Comparison of ENCODE assay signal across 8 cellular contexts in genomic region chr21:33587792-33588484, GRCh38. TPM values are rescaled to one million over a fixed set of nuclear protein-coding genes. Genes with fewer than 3 reads are reported as not detected.
DNase-seq lines count a peak whose midpoint lies in the region; ATAC-seq and TF ChIP-seq lines count a peak whose summit lies in the region.

No MANE protein-coding gene starts in this region.

- H4K91ac ChIP-seq in IMR-90 (ENCODE audit: insufficient read depth, low read depth, low read length): peak overlapping the region; percentile 38

- intact Hi-C loops in IMR-90 (cut with micrococcal nuclease) (no loop called here), natural killer cell (cut with micrococcal nuclease) (loop anchor here (1.0 to 5.0 kb wide), 4 partner anchors 17 to 106 kb away; partner anchors contain the start of genes CRYZL1, GART and SON)

- no peaks in the 10 kb centered on the region for H3K27me3 ChIP-seq in IMR-90 (ENCODE audit: control insufficient read depth, insufficient read depth, low read length)

- H3K9me1 ChIP-seq in IMR-90 (ENCODE audit: insufficient read depth, low read length): peaks cover 4% of the 10 kb centered on the region

- H3K9ac ChIP-seq in IMR-90 (ENCODE audit: low read depth, low read length): peak overlapping the region; percentile 94

- WGBS in IMR-90 (ENCODE audit: extremely low coverage in 2 of 2, insufficient read length in 1 of 2), 2 experiments: 0% methylated on average over 20 of the region's 57 CpGs; no CpG with 5 or more reads in 1 of the 2 experiments

- ATAC-seq in GM21717 (IDR thresholded peaks at IDR 0.05; ENCODE audit: unreplicated experiment) (peak; percentile 47), IMR-90 (ENCODE audit: low read depth) (peak; percentile 37), WTC11 (peak; percentile 43), natural killer cell (peak; percentile 8 to 30 (median 21)), HG03457 (IDR thresholded peaks at IDR 0.05; ENCODE audit: unreplicated experiment) (no peak)

- no peaks in the 10 kb centered on the region for H3K9me3 ChIP-seq in IMR-90 (ENCODE audit: control insufficient read depth, insufficient read depth, low read length)

- in situ Hi-C loops in IMR-90 (cut with MboI; ENCODE audit: low sequenced_read_pairs): no loop called here

- H2AFZ ChIP-seq in IMR-90 (replicated peaks; ENCODE audit: low read length, poor library complexity): peak overlapping the region; percentile 99

- H3K4me1 Mint-ChIP-seq in WTC11: peaks cover 23% of the 10 kb centered on the region
- peaks cover 15 to 17% of the 10 kb centered on the region in 2 donors for H3K4me1 Mint-ChIP-seq in natural killer cell

- H4K5ac ChIP-seq in IMR-90 (ENCODE audit: low read depth, low read length): peak overlapping the region; percentile 6

- H3K56ac ChIP-seq in IMR-90 (ENCODE audit: extremely low read depth, insufficient read depth, low read length): peak overlapping the region; percentile 90

- H2AK5ac ChIP-seq in IMR-90 (ENCODE audit: low read depth, low read length): peak overlapping the region; percentile 49; the same call in 1 of the 2 replicates

- H3K36me3 Mint-ChIP-seq in WTC11: peaks cover 14% of the 10 kb centered on the region
- H3K36me3 Mint-ChIP-seq in natural killer cell: no peaks in the 10 kb centered on the region

- TF ChIP-seq CTCF in IMR-90 (conservative IDR thresholded peaks at IDR 0.05; ENCODE audit: low read depth, low read length): no peak
- TF ChIP-seq CTCF in WTC11 (IDR thresholded peaks at IDR 0.05): no peak
- TF ChIP-seq CTCF in natural killer cell (IDR thresholded peaks at IDR 0.05): no peak

- H2BK5ac ChIP-seq in IMR-90 (ENCODE audit: low read depth, low read length, poor library complexity, severe bottlenecking): peak overlapping the region; percentile 65

- H3K9me3 Mint-ChIP-seq in WTC11 (no peaks in the 10 kb centered on the region), natural killer cell (no peaks in the 10 kb centered on the region)

- dilution Hi-C loops in IMR-90 (cut with HindIII; ENCODE audit: low sequenced_read_pairs, unreplicated experiment): no loop called here

- H3K4me2 ChIP-seq in IMR-90 (ENCODE audit: low read depth, low read length): peak overlapping the region; percentile 92

- H3K23ac ChIP-seq in IMR-90 (ENCODE audit: low read depth, low read length): peak overlapping the region; percentile 36

- CTCF ChIA-PET in IMR-90 (lab: Yijun Ruan, JAX) (no interaction called here), WTC11 (lab: Charles Lee) (interaction anchor here (1.1 to 7.5 kb wide), 8 partner anchors 13 to 321 kb away, joined by 3 to 94 read pairs (median 5); partner anchors contain the start of gene IL10RB)

- H3K36me3 ChIP-seq in IMR-90 (ENCODE audit: control insufficient read depth, insufficient read depth, low read length): peaks cover 2% of the 10 kb centered on the region; the same call in 1 of the 2 replicates

- H2BK20ac ChIP-seq in IMR-90 (ENCODE audit: low read depth, low read length): no peak overlapping the region

- H2BK120ac ChIP-seq in IMR-90 (ENCODE audit: low read depth, low read length): no peak overlapping the region

- TF ChIP-seq RAD21 in IMR-90 (IDR thresholded peaks at IDR 0.05; ENCODE audit: low read length): no peak

- H3K4me3 ChIP-seq in IMR-90 (ENCODE audit: insufficient read depth, low read depth, low read length): peak overlapping the region; percentile 85

- TF ChIP-seq POLR2A in IMR-90 (IDR thresholded peaks at IDR 0.05; ENCODE audit: low read depth, low read length): no peak

- H4K8ac ChIP-seq in IMR-90 (ENCODE audit: low read depth in 2 of 2, low read length in 2 of 2): peak overlapping the region; percentile 41 to 63; a peak in 2 of 4 replicates

- peak overlapping the region; percentile 34 for H3K4ac ChIP-seq in IMR-90 (ENCODE audit: low read depth, low read length)

- H2AK9ac ChIP-seq in IMR-90 (replicated peaks; ENCODE audit: low read depth, low read length, poor library complexity): peak overlapping the region; percentile 90

- H3K4me3 Mint-ChIP-seq in WTC11: peak overlapping the region; percentile 84
- peak overlapping the region; percentile 92 for H3K4me3 Mint-ChIP-seq in natural killer cell

- BruUV-seq in IMR-90 (replicated peaks; lab: Mats Ljungman, UMichigan): no TSS peak

- no peak overlapping the region; the same call in 2 of the 3 replicates for H2BK15ac ChIP-seq in IMR-90 (ENCODE audit: low read depth, low read length)

- no peak overlapping the region; the same call in 1 of the 2 replicates for H3K18ac ChIP-seq in IMR-90 (ENCODE audit: low read depth, low read length)

- H3K27me3 Mint-ChIP-seq in WTC11 (ENCODE audit: low read depth): no peaks in the 10 kb centered on the region
- H3K27me3 Mint-ChIP-seq in natural killer cell (ENCODE audit: low read depth in 2 of 2): no peaks in the 10 kb centered on the region

- peak overlapping the region; percentile 38 for H3K14ac ChIP-seq in IMR-90 (replicated peaks; ENCODE audit: low read depth, low read length)

- H3K79me1 ChIP-seq in IMR-90 (ENCODE audit: low read depth in 1 of 2, low read length in 2 of 2): peaks cover 21 to 33% of the 10 kb centered on the region in 2 experiments

- H3K4me1 ChIP-seq in IMR-90 (ENCODE audit: control insufficient read depth, insufficient read depth, low read length): peaks cover 2% of the 10 kb centered on the region; the same call in 1 of the 2 replicates

- H3K27ac Mint-ChIP-seq in WTC11 (no peak overlapping the region), natural killer cell (peak overlapping the region; percentile 75 to 87)

- no peaks in the 10 kb centered on the region; the same call in 1 of the 2 replicates for H4K20me1 ChIP-seq in IMR-90 (ENCODE audit: insufficient read depth, low read length)

- POLR2A ChIA-PET in IMR-90 (lab: Charles Lee; ENCODE audit: unreplicated experiment) (interaction anchor here (1.8 kb wide), 1 partner anchor 12 kb away, joined by 4 read pairs; no protein-coding TSS in a partner anchor), WTC11 (lab: Charles Lee) (interaction anchor here (0.8 to 1.5 kb wide), 4 partner anchors 12 to 97 kb away, joined by 3 to 12 read pairs (median 4); partner anchors contain the start of gene DNAJC28)

- H3K27ac ChIP-seq in IMR-90 (ENCODE audit: insufficient read depth, low read length): peak overlapping the region; percentile 80

- DNase-seq in activated CD8-positive, alpha-beta memory T cell treated with anti-CD3 and anti-CD28 coated beads, Interleukin-2, amount 50 U/mL, for 48 hours: peak; percentile 70
- no peak for DNase-seq in activated CD8-positive, alpha-beta memory T cell treated with anti-CD3 and anti-CD28 coated beads for 24 hours
- peak; percentile 20 for DNase-seq in IMR-90
- peak; percentile 26 for DNase-seq in WTC11 (ENCODE audit: low spot score)
- peak; percentile 30 for DNase-seq in fibroblast of peridontal ligament (ENCODE audit: extremely low read depth)
- no peak for DNase-seq in natural killer cell

TF ChIP-seq in IMR-90, 13 proteins besides CTCF, POLR2A, EP300 and RAD21 (continues in another document):
- TF ChIP-seq CHD1 (IDR thresholded peaks at IDR 0.05; ENCODE audit: low read depth, low read length): no peak
- TF ChIP-seq FOS (IDR thresholded peaks at IDR 0.05; ENCODE audit: low read depth, low read length): no peak
- TF ChIP-seq CEBPB (IDR thresholded peaks at IDR 0.05; ENCODE audit: low read depth, low read length): no peak
- no peak for TF ChIP-seq RFX5 (IDR thresholded peaks at IDR 0.05; ENCODE audit: low read depth, low read length)
- no peak for TF ChIP-seq SMC3 (IDR thresholded peaks at IDR 0.05; ENCODE audit: low read depth, low read length)
- TF ChIP-seq RCOR1 (IDR thresholded peaks at IDR 0.05; ENCODE audit: insufficient replicate concordance, low read length): no peak

TF ChIP-seq in WTC11, 78 proteins besides CTCF, POLR2A, EP300 and RAD21 (continues in another document):
- no peak for TF ChIP-seq EMX1 (CRISPR knock-in tag; IDR thresholded peaks at IDR 0.05)
- TF ChIP-seq ZNF671 (CRISPR knock-in tag; IDR thresholded peaks at IDR 0.05): no peak
- no peak for TF ChIP-seq ZNF423 (CRISPR knock-in tag; IDR thresholded peaks at IDR 0.05)

RNA-seq across cellular contexts. Expression of gene DONSON, which starts 0.5 kb away (rescaled TPM):
- total RNA-seq in IMR-90 (2012; rRNA removed) (14.3 and 16.7 TPM in 2 replicates), WTC11 (2021) (27.5 to 32.2 TPM (median 29.6 TPM) in 3 replicates), natural killer cell (10 to 100 TPM; 17.0 to 18.3 (median 17.3) TPM)
- polyA plus RNA-seq in IMR-90 (2012; rRNA removed): 16.6 and 17.2 TPM in 2 replicates
- polyA plus RNA-seq in IMR-90 (2012; cell fraction: cytosol; rRNA removed): 4.2 and 5.7 TPM in 2 replicates
- 7.1 and 32.4 TPM in 2 replicates for polyA plus RNA-seq in IMR-90 (2012; cell fraction: nucleus; rRNA removed; ENCODE audit: low replicate concordance)

RNA-seq across cellular contexts. Expression of gene SON, which starts 45.1 kb away (rescaled TPM):
- 144 and 146 TPM in 2 replicates for total RNA-seq in IMR-90 (2012; rRNA removed)
- polyA plus RNA-seq in IMR-90 (2012; rRNA removed): 62.9 and 81.6 TPM in 2 replicates
- 21.0 and 28.6 TPM in 2 replicates for polyA plus RNA-seq in IMR-90 (2012; cell fraction: cytosol; rRNA removed)
- 66.2 and 244 TPM in 2 replicates for polyA plus RNA-seq in IMR-90 (2012; cell fraction: nucleus; rRNA removed; ENCODE audit: low replicate concordance)
- total RNA-seq in WTC11 (2021): 259 to 309 TPM (median 274 TPM) in 3 replicates
- 100 to 1,000 TPM; 348 to 442 (median 416) TPM for total RNA-seq in natural killer cell

RNA-seq across cellular contexts. Expression of gene GART, which starts 46.0 kb away (rescaled TPM):
- total RNA-seq in IMR-90 (2012; rRNA removed) (73.8 and 115 TPM in 2 replicates), WTC11 (2021) (173 to 223 TPM (median 177 TPM) in 3 replicates), natural killer cell (10 to 100 TPM; 33.4 to 53.1 (median 34.6) TPM)
- polyA plus RNA-seq in IMR-90 (2012; rRNA removed): 21.0 and 29.9 TPM in 2 replicates
- polyA plus RNA-seq in IMR-90 (2012; cell fraction: cytosol; rRNA removed): 4.9 and 22.6 TPM in 2 replicates
- 6.4 and 48.2 TPM in 2 replicates for polyA plus RNA-seq in IMR-90 (2012; cell fraction: nucleus; rRNA removed; ENCODE audit: low replicate concordance)

RNA-seq across cellular contexts. Expression of gene CRYZL1, which starts 53.6 kb away (rescaled TPM):
- total RNA-seq in IMR-90 (2012; rRNA removed) (19.9 and 23.1 TPM in 2 replicates), WTC11 (2021) (21.9 to 31.8 TPM (median 24.7 TPM) in 3 replicates), natural killer cell (10 to 100 TPM; 25.8 to 32.8 (median 30.0) TPM)
- 23.7 and 28.5 TPM in 2 replicates for polyA plus RNA-seq in IMR-90 (2012; rRNA removed)
- polyA plus RNA-seq in IMR-90 (2012; cell fraction: cytosol; rRNA removed): 6.0 and 13.5 TPM in 2 replicates
- 4.7 and 68.1 TPM in 2 replicates for polyA plus RNA-seq in IMR-90 (2012; cell fraction: nucleus; rRNA removed; ENCODE audit: low replicate concordance)

RNA-seq across cellular contexts. Expression of gene ITSN1, which starts 54.4 kb away (rescaled TPM):
- total RNA-seq in IMR-90 (2012; rRNA removed): 56.4 and 62.0 TPM in 2 replicates
- 40.3 and 45.4 TPM in 2 replicates for polyA plus RNA-seq in IMR-90 (2012; rRNA removed)
- polyA plus RNA-seq in IMR-90 (2012; cell fraction: cytosol; rRNA removed): 25.6 and 29.6 TPM in 2 replicates
- polyA plus RNA-seq in IMR-90 (2012; cell fraction: nucleus; rRNA removed; ENCODE audit: low replicate concordance): 68.1 and 155 TPM in 2 replicates
- 66.0 to 79.4 TPM (median 69.6 TPM) in 3 replicates for total RNA-seq in WTC11 (2021)
- 1 to 10 TPM; 1.5 to 5.1 (median 2.7) TPM for total RNA-seq in natural killer cell

Comparison
In these comparisons a context has a peak if more than half of its experiments do, and no peak if none do; other contexts are left out.
1. DNase-seq: peak in activated CD8-positive, alpha-beta memory T cell treated with anti-CD3 and anti-CD28 coated beads, Interleukin-2, amount 50 U/mL, for 48 hours (single experiment), IMR-90 (single experiment), WTC11 (single experiment) and fibroblast of peridontal ligament (single experiment); none in activated CD8-positive, alpha-beta memory T cell treated with anti-CD3 and anti-CD28 coated beads for 24 hours (single experiment) and natural killer cell (single experiment).